Comparison of ENCODE assay signal across 22 cellular contexts in the genomic region with DNA sequence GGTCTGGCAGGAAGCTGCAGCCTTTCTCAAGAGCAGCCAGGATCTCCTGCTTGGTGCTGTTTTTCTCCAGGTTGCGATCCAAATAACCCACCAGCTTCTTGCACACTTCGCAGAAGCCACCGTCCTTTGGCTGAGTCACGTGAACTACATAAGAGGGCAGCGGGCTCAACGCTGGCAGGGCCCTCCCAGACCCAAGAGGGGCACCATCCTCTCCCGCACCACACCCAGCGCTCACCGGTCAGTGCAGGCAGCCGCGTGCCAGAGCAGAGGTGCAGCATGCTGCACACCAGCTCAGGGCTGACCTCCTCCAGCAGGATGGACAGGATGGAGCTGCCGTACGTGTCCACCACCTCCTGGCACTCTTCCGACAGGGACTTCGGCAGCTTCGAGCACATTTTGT.
"Had no signal": no experiment of that assay in that cellular context is flagged by ENCODE, and none has a peak within 500 bp of the region (broad histone marks: within the 10 kb centered on the region; RNA-seq: fewer than 3 reads in every experiment).

No MANE protein-coding gene starts in this region.

- ATAC-seq: activated T-helper 17 cell treated with anti-CD3 and anti-CD28 coated beads, Interleukin-2, amount 50 U/mL, for 72 hours; left colon; natural killer cell treated with Interleukin-12 subunit alpha and Interleukin-12 subunit beta and Interleukin-15 and Interleukin-18, amount 100 ng/mL, for 72 hours had no signal

- H3K4me3 ChIP-seq: coronary artery, lung, suprapubic skin had no signal

- H3K27ac ChIP-seq: brain microvascular endothelial cell, suprapubic skin, VCaP had no signal

- H3K27ac Mint-ChIP-seq: activated T-helper 17 cell treated with anti-CD3 and anti-CD28 coated beads, Interleukin-2, amount 50 U/mL, for 72 hours; natural killer cell treated with Interleukin-12 subunit alpha and Interleukin-12 subunit beta and Interleukin-15 and Interleukin-18, amount 100 ng/mL, for 72 hours; type B pancreatic cell had no signal

- H3K27me3 ChIP-seq: brain microvascular endothelial cell, suprapubic skin had no signal

- H3K9me3 Mint-ChIP-seq: activated T-helper 17 cell treated with anti-CD3 and anti-CD28 coated beads, Interleukin-2, amount 50 U/mL, for 72 hours; natural killer cell treated with Interleukin-12 subunit alpha and Interleukin-12 subunit beta and Interleukin-15 and Interleukin-18, amount 100 ng/mL, for 72 hours; type B pancreatic cell had no signal

- H3K9me3 ChIP-seq: suprapubic skin had no signal

- H3K4me3 Mint-ChIP-seq: activated T-helper 17 cell treated with anti-CD3 and anti-CD28 coated beads, Interleukin-2, amount 50 U/mL, for 72 hours; natural killer cell treated with Interleukin-12 subunit alpha and Interleukin-12 subunit beta and Interleukin-15 and Interleukin-18, amount 100 ng/mL, for 72 hours; type B pancreatic cell had no signal

- DNase-seq: activated CD4-positive, alpha-beta T cell treated with anti-CD3 and anti-CD28 coated beads, Interleukin-2, amount 50 U/mL, for 1 hour; activated CD4-positive, CD25-positive, alpha-beta regulatory T cell treated with anti-CD3 and anti-CD28 coated beads, Interleukin-2, amount 50 U/mL, for 72 hours; activated naive CD4-positive, alpha-beta T cell; activated T-cell treated with anti-CD3 and anti-CD28 coated beads for 4 hours; anterior cingulate cortex; brain microvascular endothelial cell; effector CD4-positive, alpha-beta T cell; foreskin fibroblast; hypothalamus; islet precursor cell; left colon; retina; stimulated activated naive CD4-positive, alpha-beta T cell treated with Interleukin-2 at 50 U/mL for 16 hours; SW 1271; T-helper 2 cell had no signal

- H3K27me3 Mint-ChIP-seq: activated T-helper 17 cell treated with anti-CD3 and anti-CD28 coated beads, Interleukin-2, amount 50 U/mL, for 72 hours; natural killer cell treated with Interleukin-12 subunit alpha and Interleukin-12 subunit beta and Interleukin-15 and Interleukin-18, amount 100 ng/mL, for 72 hours; type B pancreatic cell had no signal
